ENCODE assay signal across 8 cellular contexts in genomic region chr2:202278036-202278760, GRCh38. TPM values are rescaled to one million over a fixed set of nuclear protein-coding genes. Genes with fewer than 3 reads are reported as not detected.
DNase-seq lines count a peak whose midpoint lies in the region; ATAC-seq and TF ChIP-seq lines count a peak whose summit lies in the region.
"Had no signal": no experiment of that assay in that cellular context is flagged by ENCODE, and none has a peak within 500 bp of the region (broad histone marks: within the 10 kb centered on the region; RNA-seq: fewer than 3 reads in every experiment).

No MANE protein-coding gene starts in this region.

- H3K4me3 ChIP-seq in gastrocnemius medialis (no peak overlapping the region), transverse colon (no peak overlapping the region)

- TF ChIP-seq POLR2A in gastrocnemius medialis (IDR thresholded peaks at IDR 0.05) (no peak), transverse colon (IDR thresholded peaks at IDR 0.05) (no peak)

- TF ChIP-seq CTCF in GM20000 (IDR thresholded peaks at IDR 0.05; ENCODE audit: extremely low read depth, missing control alignments) (no peak), gastrocnemius medialis (IDR thresholded peaks at IDR 0.05 in 4 of 5, conservative IDR thresholded peaks at IDR 0.05 in 1 of 5) (no peak), transverse colon (IDR thresholded peaks at IDR 0.05) (no peak)

- H3K9me3 ChIP-seq in gastrocnemius medialis (no peaks in the 10 kb centered on the region), transverse colon (no peaks in the 10 kb centered on the region)

- H3K36me3 ChIP-seq in gastrocnemius medialis (peaks cover 0 to 33% of the 10 kb centered on the region in 2 donors), transverse colon (peaks cover 0 to 38% (median 16%) of the 10 kb centered on the region in 4 donors)

- H3K27me3 ChIP-seq in gastrocnemius medialis (no peaks in the 10 kb centered on the region), transverse colon (no peaks in the 10 kb centered on the region)

- H3K9me3 Mint-ChIP-seq in effector memory CD8-positive, alpha-beta T cell = no peaks in the 10 kb centered on the region

- H3K27me3 Mint-ChIP-seq in effector memory CD8-positive, alpha-beta T cell = no peaks in the 10 kb centered on the region

- peak; percentile 63 for ATAC-seq in effector memory CD8-positive, alpha-beta T cell (replicated peaks)
- ATAC-seq in gastrocnemius medialis = peak; percentile 70 to 75

- peak overlapping the region; percentile 36 to 93 for H3K27ac Mint-ChIP-seq in effector memory CD8-positive, alpha-beta T cell

- intact Hi-C loops in gastrocnemius medialis (cut with DNase I; ENCODE audit: low total_unique reads) (loop anchor here (1.0 kb wide), 1 partner anchor 13 kb away; the partner anchor contains the start of gene NOP58), transverse colon (cut with DNase I; ENCODE audit: low total_unique reads) (no loop called here)

- no peak overlapping the region for H3K4me3 Mint-ChIP-seq in effector memory CD8-positive, alpha-beta T cell

- peaks cover 5 to 17% of the 10 kb centered on the region in 2 donors for H3K4me1 Mint-ChIP-seq in effector memory CD8-positive, alpha-beta T cell (ENCODE audit: low read depth in 2 of 2)

- peak overlapping the region; percentile 80 to 94 (median 84) for H3K27ac ChIP-seq in gastrocnemius medialis
- H3K27ac ChIP-seq in transverse colon = peak overlapping the region in 1 of 4 donors; percentile 19
- H3K27ac ChIP-seq: parathyroid adenoma had no signal

- WGBS in transverse colon (ENCODE audit: low coverage in 1 of 2), 2 donors = 64 to 65% methylated on average over 6 of the region's 6 CpGs

- in situ Hi-C loops in gastrocnemius medialis (cut with MboI; ENCODE audit: low sequenced_read_pairs in 4 of 4) (no loop called here), transverse colon (cut with MboI; ENCODE audit: low pct_ligation_motif_present in 1 of 4, low pct_unique_long_range_greater_than_20kb in 1 of 4, low sequenced_read_pairs in 3 of 4) (no loop called here)

- TF ChIP-seq EP300 in transverse colon (IDR thresholded peaks at IDR 0.05; ENCODE audit: low read depth) = no peak

- DNase-seq in GM20000 (ENCODE audit: low spot score) = peak; percentile 17
- peak; percentile 33 for DNase-seq in NCI-H460 (ENCODE audit: extremely low read depth, low read depth)
- DNase-seq in effector memory CD8-positive, alpha-beta T cell = no peak
- no peak for DNase-seq in gastrocnemius medialis
- DNase-seq in NCI-H1105 treated with DMSO at 0.1 percent for 48 hours (lab: John Stamatoyannopoulos, UW) = no peak
- DNase-seq in stimulated activated CD4-positive, alpha-beta T cell treated with anti-CD3 and anti-CD28 coated beads, Interleukin-2, amount 100 ng/mL, for 24 hours = no peak
- DNase-seq in transverse colon = no peak

- peaks cover 20 to 47% of the 10 kb centered on the region in 2 donors for H3K4me1 ChIP-seq in gastrocnemius medialis
- peaks cover 0 to 6% (median 0%) of the 10 kb centered on the region in 4 donors for H3K4me1 ChIP-seq in transverse colon
- H3K4me1 ChIP-seq: parathyroid adenoma had no signal

- H3K36me3 Mint-ChIP-seq in effector memory CD8-positive, alpha-beta T cell (ENCODE audit: insufficient read depth) = peaks cover 95% of the 10 kb centered on the region

RNA-seq across cellular contexts. Expression of gene NOP58, which starts 12.6 kb away (rescaled TPM):
- 145 and 161 TPM in 2 replicates for total RNA-seq in NCI-H460 (2014; rRNA removed; shearing (Covaris generic))
- 325 and 535 TPM in 2 replicates for polyA plus RNA-seq in NCI-H460 (2014; cell fraction: nucleus; rRNA removed)
- total RNA-seq in gastrocnemius medialis = 10 to 100 TPM; 22.5 to 69.9 (median 31.7) TPM
- 10 to 100 TPM in 3 of 4 donors, 1 to 10 TPM in 1; 9.4 to 54.9 (median 26.3) TPM for total RNA-seq in transverse colon

RNA-seq across cellular contexts. Expression of gene SUMO1, which starts 39.8 kb away (rescaled TPM):
- total RNA-seq in NCI-H460 (2014; rRNA removed; shearing (Covaris generic)) = 154 and 168 TPM in 2 replicates
- 130 and 147 TPM in 2 replicates for polyA plus RNA-seq in NCI-H460 (2014; cell fraction: nucleus; rRNA removed)
- total RNA-seq in gastrocnemius medialis = 10 to 100 TPM; 44.0 to 62.4 (median 52.7) TPM
- 10 to 100 TPM; 15.3 to 69.1 (median 54.3) TPM for total RNA-seq in transverse colon

Comparison
In these comparisons a context has a peak if more than half of its experiments do, and no peak if none do; other contexts are left out.
1. DNase-seq: peak in GM20000 (single experiment) and NCI-H460 (single experiment); none in effector memory CD8-positive, alpha-beta T cell (0 of 3), gastrocnemius medialis (0 of 2), NCI-H1105 treated with DMSO at 0.1 percent for 48 hours (single experiment), stimulated activated CD4-positive, alpha-beta T cell treated with anti-CD3 and anti-CD28 coated beads, Interleukin-2, amount 100 ng/mL, for 24 hours (0 of 2) and transverse colon (single experiment).